ENCODE assay signal across 22 cellular contexts in genomic region chr20:44694159-44694558, GRCh38. TPM values are rescaled to one million over a fixed set of nuclear protein-coding genes. Genes with fewer than 3 reads are reported as not detected.
DNase-seq lines count a peak whose midpoint lies in the region; ATAC-seq, FAIRE-seq and TF ChIP-seq lines count a peak whose summit lies in the region.
"Had no signal": no experiment of that assay in that cellular context is flagged by ENCODE, and none has a peak within 500 bp of the region (broad histone marks: within the 10 kb centered on the region; RNA-seq: fewer than 3 reads in every experiment).

No MANE protein-coding gene starts in this region.

- H4K20me1 ChIP-seq in OCI-LY7 (ENCODE audit: insufficient read depth, low read length) (no peaks in the 10 kb centered on the region), PC-9 (ENCODE audit: insufficient read depth) (no peaks in the 10 kb centered on the region)

- ATAC-seq in thoracic aorta (ENCODE audit: insufficient number of reproducible peaks, low FRiP score, low read depth): no peak
- no peak for ATAC-seq in HG03442 (IDR thresholded peaks at IDR 0.05; ENCODE audit: unreplicated experiment)
- ATAC-seq: activated CD4-positive, alpha-beta T cell treated with anti-CD3 and anti-CD28 coated beads for 36 hours had no signal

- DNase-seq in OCI-LY7 (ENCODE audit: low spot score) (no peak), adrenal gland (no peak), mesenchymal stem cell (no peak), thoracic aorta (ENCODE audit: low spot score) (no peak), urothelium cell line (ENCODE audit: low spot score) (no peak), PC-9 (no peak)
- DNase-seq: activated CD4-positive, alpha-beta T cell treated with anti-CD3 and anti-CD28 coated beads for 36 hours; CD4-positive, alpha-beta T cell; cerebellar nuclear complex; DMS 273 treated with DMSO at 0.1 percent for 48 hours; foreskin fibroblast; H9; hippocampal formation; NCI-H1092 treated with DMSO at 0.1 percent for 48 hours; NCI-H187 treated with DMSO at 0.1 percent for 48 hours; NCI-H69; SK-N-SH; substantia nigra; T-helper 2 cell had no signal

- peaks cover 11% of the 10 kb centered on the region for H3K4me1 ChIP-seq in OCI-LY7 (ENCODE audit: insufficient read depth, low read length, poor library complexity, severe bottlenecking)
- H3K4me1 ChIP-seq in adrenal gland (replicated peaks in 1 of 2): peaks cover 16 to 39% of the 10 kb centered on the region in 2 donors
- H3K4me1 ChIP-seq in mesenchymal stem cell (ENCODE audit: control insufficient read depth, insufficient read depth, low read depth, low read length): peaks cover 22% of the 10 kb centered on the region
- peaks cover 40 to 76% of the 10 kb centered on the region in 2 donors for H3K4me1 ChIP-seq in thoracic aorta (ENCODE audit: control insufficient read depth in 1 of 2, low read depth in 2 of 2)
- H3K4me1 ChIP-seq in PC-9 (replicated peaks; ENCODE audit: insufficient read depth): peaks cover 20% of the 10 kb centered on the region

- peak overlapping the region; percentile 54 to 79 for H2BK12ac ChIP-seq in mesenchymal stem cell (ENCODE audit: low read length in 2 of 2)

- H3K36me3 ChIP-seq in OCI-LY7 (ENCODE audit: insufficient read depth, low read length): no peaks in the 10 kb centered on the region; the same call in 1 of the 2 replicates
- H3K36me3 ChIP-seq in adrenal gland (replicated peaks in 1 of 2): no peaks in the 10 kb centered on the region
- no peaks in the 10 kb centered on the region for H3K36me3 ChIP-seq in mesenchymal stem cell (ENCODE audit: control insufficient read depth in 1 of 2, insufficient read depth in 2 of 2, low read depth in 1 of 2, low read length in 2 of 2)
- no peaks in the 10 kb centered on the region for H3K36me3 ChIP-seq in thoracic aorta
- H3K36me3 ChIP-seq in PC-9 (ENCODE audit: low read depth): no peaks in the 10 kb centered on the region

- FAIRE-seq in urothelium cell line (lab: Jason Lieb, UNC): no peak

- H3F3A ChIP-seq in PC-9 (ENCODE audit: insufficient read depth, low read depth): peaks cover 27% of the 10 kb centered on the region; the same call in 1 of the 2 replicates

- no peak overlapping the region for H2BK120ac ChIP-seq in mesenchymal stem cell (ENCODE audit: low read depth, low read length)

- H3K4me2 ChIP-seq in OCI-LY7 (ENCODE audit: low read length) (no peak overlapping the region), mesenchymal stem cell (ENCODE audit: low read length, poor library complexity, severe bottlenecking) (no peak overlapping the region), PC-9 (no peak overlapping the region)

- no peaks in the 10 kb centered on the region for H3K79me1 ChIP-seq in mesenchymal stem cell (replicated peaks; ENCODE audit: low read length, poor library complexity, severe bottlenecking)

- TF ChIP-seq CTCF in OCI-LY7 (conservative IDR thresholded peaks at IDR 0.05; ENCODE audit: low read length) (no peak), adrenal gland (IDR thresholded peaks at IDR 0.05) (no peak), thoracic aorta (IDR thresholded peaks at IDR 0.05) (no peak), PC-9 (conservative IDR thresholded peaks at IDR 0.05) (no peak)

- no peak overlapping the region for H3K14ac ChIP-seq in mesenchymal stem cell (ENCODE audit: low read length in 2 of 2)

- H3K9me3 ChIP-seq in OCI-LY7 (ENCODE audit: low read length) (peaks cover 7% of the 10 kb centered on the region; the same call in 1 of the 2 replicates), adrenal gland (replicated peaks in 1 of 3) (no peaks in the 10 kb centered on the region), mesenchymal stem cell (ENCODE audit: control insufficient read depth, low read length) (no peaks in the 10 kb centered on the region), thoracic aorta (no peaks in the 10 kb centered on the region), PC-9 (ENCODE audit: insufficient read depth, low read depth) (peaks cover 5% of the 10 kb centered on the region; the same call in 1 of the 2 replicates)
- H3K9me3 ChIP-seq: SK-N-SH had no signal

- H4K91ac ChIP-seq in mesenchymal stem cell (ENCODE audit: low read length): peak overlapping the region; percentile 6

- peak overlapping the region; percentile 73 for H3K9ac ChIP-seq in mesenchymal stem cell (ENCODE audit: low read length)
- H3K9ac ChIP-seq: SK-N-SH had no signal

- WGBS in adrenal gland, 4 donors: 84 to 94% (median 92%) methylated on average over 4 of the region's 4 CpGs
- WGBS in mesenchymal stem cell: 100% methylated on average over 4 of the region's 4 CpGs

- peak overlapping the region; percentile 19 for H4K8ac ChIP-seq in mesenchymal stem cell (ENCODE audit: low read length)

- peak overlapping the region; percentile 48 to 80 for H3K18ac ChIP-seq in mesenchymal stem cell (ENCODE audit: low read depth in 1 of 2, low read length in 2 of 2)

- H2BK5ac ChIP-seq in mesenchymal stem cell (ENCODE audit: low read depth, low read length, poor library complexity, severe bottlenecking): no peak overlapping the region

- no peak overlapping the region for H3K23ac ChIP-seq in mesenchymal stem cell (ENCODE audit: low read length in 2 of 2)

- no TSS peak for BruUV-seq in OCI-LY7 (replicated peaks; lab: Mats Ljungman, UMichigan)
- no TSS peak for BruUV-seq in PC-9 (replicated peaks; lab: Mats Ljungman, UMichigan)

- peak overlapping the region in 1 of 2 experiments; percentile 26 for H3K4ac ChIP-seq in mesenchymal stem cell (ENCODE audit: low read depth in 1 of 2, low read length in 2 of 2)

- H3K27ac ChIP-seq in OCI-LY7 (ENCODE audit: low read depth, low read length, poor library complexity, severe bottlenecking): no peak overlapping the region
- peak overlapping the region in 3 of 5 donors; percentile 79 to 91 (median 81) for H3K27ac ChIP-seq in adrenal gland
- H3K27ac ChIP-seq in mesenchymal stem cell (ENCODE audit: low read length, poor library complexity, severe bottlenecking): no peak overlapping the region
- peak overlapping the region; percentile 92 to 98 for H3K27ac ChIP-seq in thoracic aorta
- no peak overlapping the region for H3K27ac ChIP-seq in PC-9

- no peaks in the 10 kb centered on the region for H3K9me2 ChIP-seq in OCI-LY7 (ENCODE audit: insufficient read depth, low read length)
- no peaks in the 10 kb centered on the region for H3K9me2 ChIP-seq in PC-9 (ENCODE audit: insufficient read depth)
- H3K9me2 ChIP-seq: SK-N-SH had no signal

- no peak overlapping the region for H2BK15ac ChIP-seq in mesenchymal stem cell (ENCODE audit: low read depth, poor library complexity, severe bottlenecking)

- H2AK5ac ChIP-seq in mesenchymal stem cell (ENCODE audit: low read length, severe bottlenecking): peak overlapping the region; percentile 100

- intact Hi-C loops in OCI-LY7 (cut with micrococcal nuclease; ENCODE audit: unreplicated experiment): no loop called here
- intact Hi-C loops in adrenal gland (cut with DNase I): no loop called here
- intact Hi-C loops in PC-9 (cut with micrococcal nuclease; ENCODE audit: unreplicated experiment): no loop called here

- TF ChIP-seq POLR2A in adrenal gland (IDR thresholded peaks at IDR 0.05): no peak

- H3K4me3 ChIP-seq in OCI-LY7 (ENCODE audit: low read depth, low read length, poor library complexity, severe bottlenecking): no peak overlapping the region
- no peak overlapping the region for H3K4me3 ChIP-seq in adrenal gland
- H3K4me3 ChIP-seq in mesenchymal stem cell (ENCODE audit: insufficient read depth in 1 of 2, low read depth in 1 of 2, low read length in 2 of 2): no peak overlapping the region
- no peak overlapping the region for H3K4me3 ChIP-seq in thoracic aorta
- no peak overlapping the region for H3K4me3 ChIP-seq in PC-9

- CTCF ChIA-PET in OCI-LY7 (lab: Charles Lee; ENCODE audit: unreplicated experiment) (no interaction called here), PC-9 (lab: Charles Lee) (no interaction called here)

- peak overlapping the region; percentile 21; the same call in 1 of the 2 replicates for H2AFZ ChIP-seq in OCI-LY7 (ENCODE audit: low read length)
- no peak overlapping the region for H2AFZ ChIP-seq in mesenchymal stem cell (ENCODE audit: low read depth, low read length)
- H2AFZ ChIP-seq in PC-9: no peak overlapping the region

- POLR2A ChIA-PET in OCI-LY7 (lab: Charles Lee) (no interaction called here), PC-9 (lab: Charles Lee; ENCODE audit: unreplicated experiment) (no interaction called here)

- H3K79me2 ChIP-seq in OCI-LY7 (ENCODE audit: insufficient read depth, low read depth, low read length) (no peaks in the 10 kb centered on the region), PC-9 (ENCODE audit: low read depth) (no peaks in the 10 kb centered on the region)

- H3K27me3 ChIP-seq in adrenal gland (no peaks in the 10 kb centered on the region), mesenchymal stem cell (ENCODE audit: control insufficient read depth in 1 of 2, insufficient read depth in 1 of 2, low read length in 2 of 2) (no peaks in the 10 kb centered on the region), thoracic aorta (replicated peaks; ENCODE audit: insufficient read depth) (no peaks in the 10 kb centered on the region), PC-9 (ENCODE audit: insufficient read depth, low read depth) (no peaks in the 10 kb centered on the region)

RNA-seq across cellular contexts. Expression of gene CCN5, which starts 21.0 kb away (rescaled TPM):
- not detected in 2 replicates for total RNA-seq in OCI-LY7 (2014; rRNA removed; shearing (Covaris generic))
- total RNA-seq in OCI-LY7 (2022): not detected in 2 replicates
- total RNA-seq in adrenal gland: 100 to 1,000 TPM in 2 of 8 donors, 10 to 100 TPM in 6; 24.5 to 115 (median 63.1) TPM
- polyA plus RNA-seq in adrenal gland: 10 to 100 TPM in 2 of 3 donors, 1 to 10 TPM in 1; 8.0 to 47.3 (median 19.1) TPM
- 0.10 TPM for polyA plus RNA-seq in mesenchymal stem cell (2013, experiment 1 of 2)
- polyA plus RNA-seq in mesenchymal stem cell (2013, experiment 2 of 2): 0.07 TPM
- 100 to 1,000 TPM; 652 to 994 TPM for total RNA-seq in thoracic aorta
- 0.20 TPM in 1 of 2 replicates, not detected in the other for total RNA-seq in PC-9 (2021)
- total RNA-seq: activated CD4-positive, alpha-beta T cell treated with anti-CD3 and anti-CD28 coated beads for 36 hours; CD4-positive, alpha-beta T cell; H9; RPMI7951 had no signal
- polyA plus RNA-seq: neural cell had no signal

RNA-seq across cellular contexts. Expression of gene ADA, which starts 42.7 kb away (rescaled TPM):
- 67.0 and 78.2 TPM in 2 replicates for total RNA-seq in OCI-LY7 (2014; rRNA removed; shearing (Covaris generic))
- 142 and 158 TPM in 2 replicates for total RNA-seq in OCI-LY7 (2022)
- total RNA-seq in adrenal gland: 10 to 100 TPM in 5 of 8 donors, 1 to 10 TPM in 3; 6.6 to 16.4 (median 11.9) TPM
- 10 to 100 TPM in 1 of 3 donors, 1 to 10 TPM in 2; 3.4 to 10.4 (median 9.6) TPM for polyA plus RNA-seq in adrenal gland
- polyA plus RNA-seq in mesenchymal stem cell (2013, experiment 1 of 2): 13.9 TPM
- 14.1 TPM for polyA plus RNA-seq in mesenchymal stem cell (2013, experiment 2 of 2)
- 10 to 100 TPM in 1 of 2 donors, 1 to 10 TPM in 1; 8.1 to 20.6 TPM for total RNA-seq in thoracic aorta
- 28.2 and 32.9 TPM in 2 replicates for total RNA-seq in PC-9 (2021)

RNA-seq across cellular contexts. Expression of gene KCNK15, which starts 51.5 kb away (rescaled TPM):
- not detected in 2 replicates for total RNA-seq in OCI-LY7 (2014; rRNA removed; shearing (Covaris generic))
- total RNA-seq in OCI-LY7 (2022): not detected in 2 replicates
- 10 to 100 TPM in 1 of 8 donors, 1 to 10 TPM in 6, under 1 TPM in 1; 0.84 to 11.0 (median 3.5) TPM for total RNA-seq in adrenal gland
- polyA plus RNA-seq in adrenal gland: under 1 TPM; 0.42 to 0.84 (median 0.56) TPM
- not detected for polyA plus RNA-seq in mesenchymal stem cell (2013, experiment 1 of 2)
- not detected for polyA plus RNA-seq in mesenchymal stem cell (2013, experiment 2 of 2)
- total RNA-seq in thoracic aorta: 10 to 100 TPM; 26.3 to 60.0 TPM
- 0.20 and 0.26 TPM in 2 replicates for total RNA-seq in PC-9 (2021)
- total RNA-seq: CD4-positive, alpha-beta T cell; RPMI7951 had no signal
- polyA plus RNA-seq: neural cell had no signal

Comparison
In these comparisons a context has a peak if more than half of its experiments do, and no peak if none do; other contexts are left out.
1. H3K27ac ChIP-seq: peak in adrenal gland (3 of 5) and thoracic aorta (2 of 2); none in OCI-LY7 (single experiment), mesenchymal stem cell (single experiment) and PC-9 (single experiment).
2. RNA of gene CCN5, which starts 21.0 kb away (total RNA-seq): 652 to 994 TPM in thoracic aorta and 24.5 to 115 TPM in adrenal gland; 0.20 TPM in PC-9 and not detected in OCI-LY7; every median in the first group is over 10 times any median in the second.